In the genomic region with DNA sequence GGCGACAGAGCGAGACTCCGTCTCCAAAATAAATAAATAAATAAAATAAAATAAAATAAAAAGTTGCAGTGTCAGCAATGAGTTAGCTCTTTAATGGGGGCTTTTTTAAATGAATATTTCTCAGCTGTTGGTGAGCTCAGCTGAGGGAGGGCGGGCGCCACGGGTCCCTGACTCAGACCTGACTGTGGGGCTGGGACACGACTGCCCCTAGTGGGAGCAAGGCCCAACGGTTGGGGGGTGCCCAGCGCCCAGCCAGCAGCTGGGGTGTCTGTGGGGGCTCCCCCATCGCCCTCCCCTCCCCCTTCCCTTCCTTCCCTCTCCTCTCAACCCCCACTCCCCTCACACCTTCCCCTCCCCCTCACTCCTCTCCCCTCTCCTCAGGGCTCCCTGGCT, we compare ENCODE assay signal across 8 cellular contexts. TPM values are rescaled to one million over a fixed set of nuclear protein-coding genes. Genes with fewer than 3 reads are reported as not detected.
A peak's percentile ranks its signal among the peaks of the same experiment; 100 is the strongest.
DNase-seq lines count a peak whose midpoint lies in the region; ATAC-seq, FAIRE-seq and TF ChIP-seq lines count a peak whose summit lies in the region.

No MANE protein-coding gene starts in this region.

- FAIRE-seq in D721Med (lab: Jason Lieb, UNC), result no peak

- peak; percentile 28 for TF ChIP-seq CTCF in D721Med (IDR thresholded peaks at IDR 0.05; ENCODE audit: insufficient read depth, missing control alignments)

- intact Hi-C loops in activated CD4-positive, alpha-beta T cell treated with anti-CD3 and anti-CD28 coated beads for 36 hours (cut with DNase I, micrococcal nuclease), result no loop called here

- no peaks in the 10 kb centered on the region for H3K27me3 Mint-ChIP-seq in activated CD4-positive, alpha-beta T cell treated with anti-CD3 and anti-CD28 coated beads for 36 hours

- POLR2A ChIA-PET in activated CD4-positive, alpha-beta T cell treated with anti-CD3 and anti-CD28 coated beads for 36 hours (lab: Charles Lee), result no interaction called here

- peaks cover 31% of the 10 kb centered on the region for H3K4me1 Mint-ChIP-seq in activated CD4-positive, alpha-beta T cell treated with anti-CD3 and anti-CD28 coated beads for 36 hours

- DNase-seq in D721Med (ENCODE audit: insufficient read length, low spot score) (no peak), dermis blood vessel endothelial cell (peak; percentile 61), NCI-H2029 (lab: John Stamatoyannopoulos, UW) (no peak), ureter (ENCODE audit: low spot score) (no peak)
- peak; percentile 90 for DNase-seq in activated CD4-positive, alpha-beta T cell treated with anti-CD3 and anti-CD28 coated beads for 36 hours
- DNase-seq in stimulated activated CD4-positive, alpha-beta T cell treated with anti-CD3 and anti-CD28 coated beads, Interleukin-1b, Interleukin-23, amount 100 ng/mL, for 48 hours, result peak; percentile 81

- peak; percentile 43; the same call in 1 of the 2 replicates for TF ChIP-seq RAD21 in Ishikawa (IDR thresholded peaks at IDR 0.05; ENCODE audit: low read depth)

- H3K27ac Mint-ChIP-seq in activated CD4-positive, alpha-beta T cell treated with anti-CD3 and anti-CD28 coated beads for 36 hours, result no peak overlapping the region

- no peak overlapping the region for H3K4me3 Mint-ChIP-seq in activated CD4-positive, alpha-beta T cell treated with anti-CD3 and anti-CD28 coated beads for 36 hours

- no peak for TF ChIP-seq EP300 in Ishikawa (IDR thresholded peaks at IDR 0.05; ENCODE audit: borderline replicate concordance)

- peak; percentile 37 for ATAC-seq in activated CD4-positive, alpha-beta T cell treated with anti-CD3 and anti-CD28 coated beads for 36 hours
- ATAC-seq in GM19324 (IDR thresholded peaks at IDR 0.05; ENCODE audit: low FRiP score, unreplicated experiment), result no peak

- no peaks in the 10 kb centered on the region for H3K36me3 Mint-ChIP-seq in activated CD4-positive, alpha-beta T cell treated with anti-CD3 and anti-CD28 coated beads for 36 hours (ENCODE audit: low read depth)

- CTCF ChIA-PET in activated CD4-positive, alpha-beta T cell treated with anti-CD3 and anti-CD28 coated beads for 36 hours (lab: Charles Lee), result interaction anchor here (0.5 to 1.8 kb wide), 5 partner anchors 16 to 63 kb away, joined by 3 to 7 read pairs (median 3); no protein-coding TSS in a partner anchor

- H3K9me3 Mint-ChIP-seq in activated CD4-positive, alpha-beta T cell treated with anti-CD3 and anti-CD28 coated beads for 36 hours (ENCODE audit: low read depth), result no peaks in the 10 kb centered on the region

TF ChIP-seq in Ishikawa, 13 proteins besides CTCF, POLR2A, EP300 and RAD21:
- TF ChIP-seq CREB1 (IDR thresholded peaks at IDR 0.05; ENCODE audit: low read depth) (no peak), TEAD4 (IDR thresholded peaks at IDR 0.05) (no peak), ZBTB7A (IDR thresholded peaks at IDR 0.05; ENCODE audit: low read depth) (no peak), TCF12 (IDR thresholded peaks at IDR 0.05; ENCODE audit: low read depth) (no peak), YY1 (IDR thresholded peaks at IDR 0.05; ENCODE audit: low read depth) (no peak), MAX (IDR thresholded peaks at IDR 0.05) (no peak), EGR1 (IDR thresholded peaks at IDR 0.05) (no peak)
- TF ChIP-seq, protein P1, sequence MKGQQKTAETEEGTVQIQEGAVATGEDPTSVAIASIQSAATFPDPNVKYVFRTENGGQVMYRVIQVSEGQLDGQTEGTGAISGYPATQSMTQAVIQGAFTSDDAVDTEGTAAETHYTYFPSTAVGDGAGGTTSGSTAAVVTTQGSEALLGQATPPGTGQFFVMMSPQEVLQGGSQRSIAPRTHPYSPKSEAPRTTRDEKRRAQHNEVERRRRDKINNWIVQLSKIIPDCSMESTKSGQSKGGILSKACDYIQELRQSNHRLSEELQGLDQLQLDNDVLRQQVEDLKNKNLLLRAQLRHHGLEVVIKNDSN (IDR thresholded peaks at IDR 0.05), result no peak

RNA-seq across cellular contexts. Expression of gene PWWP2B, which starts 46.6 kb away (rescaled TPM):
- total RNA-seq in activated CD4-positive, alpha-beta T cell treated with anti-CD3 and anti-CD28 coated beads for 36 hours, result 1 to 10 TPM; 2.4 to 2.9 TPM
- total RNA-seq in dermis blood vessel endothelial cell (15.1 and 16.3 TPM in 2 replicates), ureter (46.0 TPM)

Comparison
In these comparisons a context has a peak if more than half of its experiments do, and no peak if none do; other contexts are left out.
1. DNase-seq: peak in activated CD4-positive, alpha-beta T cell treated with anti-CD3 and anti-CD28 coated beads for 36 hours (single experiment), dermis blood vessel endothelial cell (single experiment) and stimulated activated CD4-positive, alpha-beta T cell treated with anti-CD3 and anti-CD28 coated beads, Interleukin-1b, Interleukin-23, amount 100 ng/mL, for 48 hours (single experiment); none in D721Med (single experiment), NCI-H2029 (single experiment) and ureter (single experiment).